ENCODE assay signal across 8 cellular contexts in genomic region chr11:112085822-112086421, GRCh38. TPM values are rescaled to one million over a fixed set of nuclear protein-coding genes. Genes with fewer than 3 reads are reported as not detected.
A peak's percentile ranks its signal among the peaks of the same experiment; 100 is the strongest.
DNase-seq lines count a peak whose midpoint lies in the region; ATAC-seq, FAIRE-seq and TF ChIP-seq lines count a peak whose summit lies in the region.
"Had no signal": no experiment of that assay in that cellular context is flagged by ENCODE, and none has a peak within 500 bp of the region (broad histone marks: within the 10 kb centered on the region; RNA-seq: fewer than 3 reads in every experiment).

No MANE protein-coding gene starts in this region.

- WGBS in pancreas, 2 donors: 3 to 4% methylated on average over 19 of the region's 19 CpGs

- peaks cover 0 to 47% (median 27%) of the 10 kb centered on the region in 3 donors for H3K36me3 ChIP-seq in pancreas

- ATAC-seq in GM21825 (IDR thresholded peaks at IDR 0.05; ENCODE audit: unreplicated experiment): peak; percentile 33
- ATAC-seq in foreskin keratinocyte: peak; percentile 53
- ATAC-seq in pancreas: peak; percentile 30 to 70 (median 60)

- TF ChIP-seq CTCF in GM12875 (IDR thresholded peaks at IDR 0.05; ENCODE audit: borderline replicate concordance, insufficient read depth, low read depth, low read length) (no peak), foreskin keratinocyte (conservative IDR thresholded peaks at IDR 0.05) (no peak), pancreas (IDR thresholded peaks at IDR 0.05) (no peak)

- no peak for FAIRE-seq in pancreas (lab: Jason Lieb, UNC)
- FAIRE-seq: islet of Langerhans had no signal

- H3K27me3 ChIP-seq in foreskin keratinocyte (no peaks in the 10 kb centered on the region), pancreas (no peaks in the 10 kb centered on the region)

- peak overlapping the region; percentile 62 for H3K27ac ChIP-seq in foreskin keratinocyte
- peak overlapping the region in 3 of 4 donors; percentile 35 to 70 (median 67) for H3K27ac ChIP-seq in pancreas

- H3K4me1 ChIP-seq in foreskin keratinocyte: no peaks in the 10 kb centered on the region
- peaks cover 12 to 16% (median 15%) of the 10 kb centered on the region in 3 donors for H3K4me1 ChIP-seq in pancreas

- no peaks in the 10 kb centered on the region for H3K9me3 ChIP-seq in pancreas

- H3K4me3 ChIP-seq in GM12875 (ENCODE audit: low read depth, low read length): peak overlapping the region; percentile 94
- H3K4me3 ChIP-seq in pancreas: peak overlapping the region; percentile 46 to 80 (median 64)

- DNase-seq in Kasumi-1 (lab: John Stamatoyannopoulos, UW) (peak; percentile 43 to 49), activated T-cell treated with anti-CD3 and anti-CD28 coated beads for 4 hours (peak; percentile 24), foreskin keratinocyte (peak; percentile 22 to 43), pancreas (peak in 1 of 6 donors; percentile 18), pons (ENCODE audit: low spot score) (no peak)

- intact Hi-C loops in pancreas (cut with DNase I): no loop called here

RNA-seq across cellular contexts. Expression of gene TIMM8B, which starts 0.6 kb away (rescaled TPM):
- 62.4 and 66.1 TPM in 2 replicates for total RNA-seq in foreskin keratinocyte
- 97.0 and 99.3 TPM in 2 replicates for polyA plus RNA-seq in foreskin keratinocyte
- 10 to 100 TPM; 12.7 to 22.4 (median 17.7) TPM for total RNA-seq in pancreas
- 10 to 100 TPM; 38.5 to 49.4 TPM for polyA plus RNA-seq in pancreas

RNA-seq across cellular contexts. Expression of gene SDHD, which starts 0.8 kb away (rescaled TPM):
- total RNA-seq in foreskin keratinocyte: 82.3 and 84.4 TPM in 2 replicates
- polyA plus RNA-seq in foreskin keratinocyte: 64.9 and 80.9 TPM in 2 replicates
- 10 to 100 TPM; 30.4 to 49.9 (median 39.7) TPM for total RNA-seq in pancreas
- polyA plus RNA-seq in pancreas: 10 to 100 TPM; 28.5 to 53.1 TPM

RNA-seq across cellular contexts. Expression of gene NKAPD1, which starts 11.8 kb away (rescaled TPM):
- total RNA-seq in foreskin keratinocyte (18.9 and 19.0 TPM in 2 replicates), pancreas (10 to 100 TPM in 2 of 6 donors, 1 to 10 TPM in 4; 7.5 to 13.4 (median 9.1) TPM)
- polyA plus RNA-seq in foreskin keratinocyte (8.7 and 9.8 TPM in 2 replicates), pancreas (1 to 10 TPM; 7.0 to 8.5 TPM)

RNA-seq across cellular contexts. Expression of gene PIH1D2, which starts 12.1 kb away (rescaled TPM):
- total RNA-seq in foreskin keratinocyte: 1.8 and 2.4 TPM in 2 replicates
- polyA plus RNA-seq in foreskin keratinocyte: 1.0 and 1.3 TPM in 2 replicates
- total RNA-seq in pancreas: 1 to 10 TPM in 4 of 6 donors, under 1 TPM in 2; 0.69 to 1.5 (median 1.1) TPM
- polyA plus RNA-seq in pancreas: 1 to 10 TPM; 1.2 to 1.5 TPM
